14 cellular contexts compared by ENCODE assay signal in genomic region chr6:54238407-54238806, GRCh38.
DNase-seq lines count a peak whose midpoint lies in the region; ATAC-seq and TF ChIP-seq lines count a peak whose summit lies in the region.
"Had no signal": no experiment of that assay in that cellular context is flagged by ENCODE, and none has a peak within 500 bp of the region (broad histone marks: within the 10 kb centered on the region; RNA-seq: fewer than 3 reads in every experiment).

No MANE protein-coding gene starts in this region.

- no peak overlapping the region for H3K4me3 Mint-ChIP-seq in naive thymus-derived CD8-positive, alpha-beta T cell

- H3K27me3 ChIP-seq in gastrocnemius medialis = no peaks in the 10 kb centered on the region
- H3K27me3 ChIP-seq: neutrophil had no signal

- H3K4me1 ChIP-seq in gastrocnemius medialis = peaks cover 23 to 37% of the 10 kb centered on the region in 2 donors
- H3K4me1 ChIP-seq: HAP-1 had no signal

- H3K4me3 ChIP-seq in gastrocnemius medialis = no peak overlapping the region
- H3K4me3 ChIP-seq: HAP-1 had no signal

- H3K9me3 ChIP-seq in gastrocnemius medialis = no peaks in the 10 kb centered on the region
- H3K9me3 ChIP-seq: HAP-1, neutrophil had no signal

- peak; percentile 4 for DNase-seq in amniotic stem cell (lab: John Stamatoyannopoulos, UW)
- no peak for DNase-seq in left cardiac atrium
- no peak for DNase-seq in gastrocnemius medialis
- DNase-seq in naive thymus-derived CD8-positive, alpha-beta T cell = no peak
- DNase-seq in C1 segment of cervical spinal cord (lab: John Stamatoyannopoulos, UW) = no peak
- no peak for DNase-seq in NCI-H1694 treated with DMSO at 0.1 percent for 48 hours (lab: John Stamatoyannopoulos, UW)
- DNase-seq: NCI-H2171; stimulated activated CD4-positive, alpha-beta T cell treated with anti-CD3 and anti-CD28 coated beads, Interleukin-1b, Interleukin-23, amount 100 ng/mL, for 48 hours; stimulated activated naive CD4-positive, alpha-beta T cell had no signal

- no peaks in the 10 kb centered on the region for H3K4me1 Mint-ChIP-seq in naive thymus-derived CD8-positive, alpha-beta T cell

- no peaks in the 10 kb centered on the region for H3K36me3 Mint-ChIP-seq in naive thymus-derived CD8-positive, alpha-beta T cell

- no peaks in the 10 kb centered on the region for H3K36me3 ChIP-seq in gastrocnemius medialis
- H3K36me3 ChIP-seq: HAP-1, neutrophil had no signal

- H3K27ac ChIP-seq in gastrocnemius medialis = peak overlapping the region; percentile 44 to 75 (median 60)
- H3K27ac ChIP-seq: KMS-11, neutrophil had no signal

- POLR2A ChIA-PET in naive thymus-derived CD8-positive, alpha-beta T cell (lab: Charles Lee) = no interaction called here

- intact Hi-C loops in left cardiac atrium (cut with DNase I) = no loop called here
- intact Hi-C loops in gastrocnemius medialis (cut with DNase I; ENCODE audit: low total_unique reads) = no loop called here

- in situ Hi-C loops in gastrocnemius medialis (cut with MboI; ENCODE audit: low sequenced_read_pairs in 4 of 4) = no loop called here

- peaks cover 0 to 3% (median 0%) of the 10 kb centered on the region in 9 donors for H3K9me3 Mint-ChIP-seq in naive thymus-derived CD8-positive, alpha-beta T cell

- no peaks in the 10 kb centered on the region for H3K27me3 Mint-ChIP-seq in naive thymus-derived CD8-positive, alpha-beta T cell

- peak; percentile 44 for ATAC-seq in GM18858 (IDR thresholded peaks at IDR 0.05; ENCODE audit: unreplicated experiment)
- ATAC-seq in left cardiac atrium = peak; percentile 67 to 73
- peak; percentile 64 to 87 for ATAC-seq in gastrocnemius medialis
- ATAC-seq in naive thymus-derived CD8-positive, alpha-beta T cell = no peak
- ATAC-seq in GM19035 (IDR thresholded peaks at IDR 0.05; ENCODE audit: unreplicated experiment) = no peak

- no peak overlapping the region for H3K27ac Mint-ChIP-seq in naive thymus-derived CD8-positive, alpha-beta T cell

- no peak for TF ChIP-seq POLR2A in gastrocnemius medialis (IDR thresholded peaks at IDR 0.05)

- no peak for TF ChIP-seq CTCF in gastrocnemius medialis (IDR thresholded peaks at IDR 0.05 in 4 of 5, conservative IDR thresholded peaks at IDR 0.05 in 1 of 5)

Comparison
In these comparisons a context has a peak if more than half of its experiments do, and no peak if none do; other contexts are left out.
1. ATAC-seq: peak in GM18858 (single experiment), left cardiac atrium (2 of 2) and gastrocnemius medialis (2 of 2); none in naive thymus-derived CD8-positive, alpha-beta T cell (0 of 2) and GM19035 (single experiment).